In the genomic region with DNA sequence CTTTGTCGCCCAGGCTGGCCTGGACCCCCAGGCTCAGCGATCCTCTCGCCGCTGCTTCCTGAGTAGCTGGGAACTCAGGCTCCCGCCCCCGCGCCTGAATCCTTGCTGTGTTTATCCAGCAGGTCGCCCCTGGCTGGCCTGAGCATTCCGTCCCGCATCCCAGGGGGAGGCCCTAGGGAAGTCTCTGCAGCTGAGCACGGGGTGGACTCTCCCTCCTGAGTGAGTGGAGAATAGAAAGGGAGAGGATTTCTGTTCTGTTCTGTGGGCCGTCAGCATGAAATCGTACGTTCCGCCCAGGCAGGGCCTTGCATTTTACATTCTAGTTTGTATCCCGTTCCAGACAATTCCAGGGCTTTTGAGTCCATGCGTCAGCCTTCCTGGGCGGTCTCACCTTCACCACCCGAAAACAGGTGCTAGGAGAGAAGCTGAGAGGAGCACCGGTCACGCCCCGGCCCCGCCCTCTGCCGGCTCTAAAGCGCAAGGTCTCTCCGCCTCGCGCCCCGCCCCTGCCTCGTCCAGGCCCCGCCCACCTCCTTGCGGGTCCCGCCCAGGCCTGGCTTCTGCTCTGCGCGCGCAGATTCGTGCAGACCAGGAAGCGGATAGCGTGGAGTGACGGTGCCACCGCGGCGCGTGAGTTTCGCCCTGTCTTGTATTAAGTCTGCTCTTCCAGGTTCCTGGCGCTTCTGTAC, we compare ENCODE assay signal across 8 cellular contexts. TPM values are rescaled to one million over a fixed set of nuclear protein-coding genes. Genes with fewer than 3 reads are reported as not detected.
DNase-seq lines count a peak whose midpoint lies in the region; TF ChIP-seq lines count a peak whose summit lies in the region.

Gene ZNF761 (plus strand): TSS at position 586 of the 689 bp plus-strand sequence. CDS start 15,285 bp downstream, outside the sequence.

- H3K9me3 Mint-ChIP-seq in H9: no peaks in the 10 kb centered on the region

- peak; percentile 47; the same call in 2 of the 3 replicates for TF ChIP-seq CTCF in H9 (conservative IDR thresholded peaks at IDR 0.05)

- peak within 1 kb of the TSS; percentile 82 to 98 (median 98); a peak in 6 of 7 replicates for H3K27ac Mint-ChIP-seq in H9

- no peak within 1 kb of the TSS for H2BK5ac ChIP-seq in H9 (ENCODE audit: insufficient read length, low read length)
- no peak within 1 kb of the TSS for H2BK5ac ChIP-seq in neuronal stem cell (ENCODE audit: low read length)

- no peak within 1 kb of the TSS for H2BK20ac ChIP-seq in H9 (ENCODE audit: low read depth, low read length, poor library complexity, severe bottlenecking)

- H3K23ac ChIP-seq in H9 (ENCODE audit: insufficient read length, low read depth, low read length) (no peak within 1 kb of the TSS), neuronal stem cell (ENCODE audit: low read depth, low read length, poor library complexity) (no peak within 1 kb of the TSS)

- peaks cover 24 to 26% of the 10 kb centered on the region in 2 experiments for H3K4me1 Mint-ChIP-seq in H9

- no peak within 1 kb of the TSS for H3K4ac ChIP-seq in H9 (ENCODE audit: low read depth, low read length)
- no peak within 1 kb of the TSS for H3K4ac ChIP-seq in neuronal stem cell (ENCODE audit: low read length)

- H2BK15ac ChIP-seq in H9 (ENCODE audit: low read depth, low read length): no peak within 1 kb of the TSS
- H2BK15ac ChIP-seq in neuronal stem cell (ENCODE audit: low read length): peak within 1 kb of the TSS; percentile 67

- H3K18ac ChIP-seq in H9 (ENCODE audit: insufficient read length, low read depth, low read length): no peak within 1 kb of the TSS
- H3K18ac ChIP-seq in neuronal stem cell (ENCODE audit: low read length): peak within 1 kb of the TSS; percentile 76

- H3K23me2 ChIP-seq in H9 (ENCODE audit: insufficient read length, low read depth, low read length, poor library complexity, severe bottlenecking): peaks cover 9% of the 10 kb centered on the region

- H2AK5ac ChIP-seq in H9 (ENCODE audit: insufficient read length, low read length) (no peak within 1 kb of the TSS), neuronal stem cell (ENCODE audit: low read depth, low read length) (no peak within 1 kb of the TSS)

- WGBS in H9 (ENCODE audit: extremely low coverage, insufficient read length, low lambda C conversion rate): no CpG with 5 or more reads among the region's 46 CpGs
- WGBS in neuronal stem cell (ENCODE audit: extremely low coverage in 2 of 2, insufficient read length in 2 of 2, insufficient replicate concordance in 1 of 2), 2 donors: no CpG with 5 or more reads among the region's 46 CpGs

- H2BK12ac ChIP-seq in H9 (ENCODE audit: insufficient read length, low read depth, low read length) (no peak within 1 kb of the TSS), neuronal stem cell (ENCODE audit: low read length) (no peak within 1 kb of the TSS)

- H3K79me1 ChIP-seq in H9 (ENCODE audit: insufficient read depth, low read depth, low read length, poor library complexity, severe bottlenecking) (peaks cover 2% of the 10 kb centered on the region), neuronal stem cell (ENCODE audit: low read depth, low read length) (no peaks in the 10 kb centered on the region)

- H4K91ac ChIP-seq in H9 (ENCODE audit: insufficient read length, low read depth, low read length) (no peak within 1 kb of the TSS), neuronal stem cell (ENCODE audit: low read depth, low read length, poor library complexity) (no peak within 1 kb of the TSS)

- H3K9ac ChIP-seq in H9 (ENCODE audit: extremely low read depth, insufficient read length, low read length) (peak within 1 kb of the TSS; percentile 83), neuronal stem cell (ENCODE audit: low read depth, low read length, poor library complexity) (peak within 1 kb of the TSS; percentile 92), subcutaneous abdominal adipose tissue (ENCODE audit: low read length in 5 of 5) (peak within 1 kb of the TSS; percentile 16 to 94 (median 92))

- no peaks in the 10 kb centered on the region for H4K20me1 ChIP-seq in H9 (ENCODE audit: control insufficient read depth, insufficient read depth, insufficient read length)

- H3K27me3 ChIP-seq in H9 (ENCODE audit: insufficient read depth, low read length) (no peaks in the 10 kb centered on the region), MG63 (no peaks in the 10 kb centered on the region), neuronal stem cell (ENCODE audit: control insufficient read depth in 3 of 3, insufficient read depth in 3 of 3, low read depth in 1 of 3, low read length in 3 of 3) (no peaks in the 10 kb centered on the region), subcutaneous abdominal adipose tissue (ENCODE audit: control insufficient read depth in 5 of 5, insufficient read depth in 4 of 5, low read length in 5 of 5) (no peaks in the 10 kb centered on the region)

- peaks cover 26% of the 10 kb centered on the region for H3K36me3 ChIP-seq in MG63
- peaks cover 3 to 29% of the 10 kb centered on the region in 2 donors for H3K36me3 ChIP-seq in neuronal stem cell (replicated peaks in 1 of 2; ENCODE audit: control insufficient read depth in 2 of 2, insufficient read depth in 2 of 2, low read length in 2 of 2)
- peaks cover 3 to 20% (median 9%) of the 10 kb centered on the region in 5 donors for H3K36me3 ChIP-seq in subcutaneous abdominal adipose tissue (ENCODE audit: control insufficient read depth in 5 of 5, insufficient read depth in 5 of 5, low read length in 5 of 5)

- H3K4me2 ChIP-seq in H9 (ENCODE audit: insufficient read depth, insufficient read length, low read length): peak within 1 kb of the TSS; percentile 84
- peak within 1 kb of the TSS; percentile 91 for H3K4me2 ChIP-seq in neuronal stem cell (ENCODE audit: insufficient read depth, low read length, poor library complexity, severe bottlenecking)

- peak within 1 kb of the TSS; percentile 78 for H3K14ac ChIP-seq in H9 (ENCODE audit: insufficient read depth, low read length)
- H3K14ac ChIP-seq in neuronal stem cell (ENCODE audit: low read length): peak within 1 kb of the TSS; percentile 82

- no peaks in the 10 kb centered on the region; the same call in 1 of the 2 replicates for H3K79me2 ChIP-seq in H9 (ENCODE audit: insufficient read depth, low read length)

- no peaks in the 10 kb centered on the region for H3K27me3 Mint-ChIP-seq in H9 (ENCODE audit: low read depth)

- H3K4me3 ChIP-seq in MG63 (peak within 1 kb of the TSS; percentile 76), neuronal stem cell (ENCODE audit: low read length in 2 of 2) (peak within 1 kb of the TSS; percentile 62 to 91), subcutaneous abdominal adipose tissue (ENCODE audit: low read depth in 1 of 5, low read length in 5 of 5) (peak within 1 kb of the TSS; percentile 82 to 94 (median 90))

- peaks cover 18 to 31% (median 31%) of the 10 kb centered on the region in 3 experiments for H3K36me3 Mint-ChIP-seq in H9 (ENCODE audit: insufficient read depth in 1 of 3, low read depth in 3 of 3)

- H2AFZ ChIP-seq in H9 (ENCODE audit: low read length): no peak within 1 kb of the TSS
- peak within 1 kb of the TSS; percentile 99 for H2AFZ ChIP-seq in neuronal stem cell (ENCODE audit: low read length)

- no peaks in the 10 kb centered on the region for H3K9me3 ChIP-seq in H9 (ENCODE audit: control insufficient read depth, low read depth, low read length)
- 0 out of 2 replicates have a peak, but pooled peaks cover 2% of the 10 kb centered on the region for H3K9me3 ChIP-seq in MG63
- peaks cover 0 to 5% of the 10 kb centered on the region in 2 donors for H3K9me3 ChIP-seq in neuronal stem cell (replicated peaks in 1 of 2; ENCODE audit: control insufficient read depth in 2 of 2, insufficient read depth in 1 of 2, low read depth in 1 of 2, low read length in 2 of 2)
- no peaks in the 10 kb centered on the region for H3K9me3 ChIP-seq in subcutaneous abdominal adipose tissue (ENCODE audit: control insufficient read depth in 5 of 5, low read length in 5 of 5)

- H2BK120ac ChIP-seq in H9 (ENCODE audit: low read depth, low read length, poor library complexity, severe bottlenecking) (no peak within 1 kb of the TSS), neuronal stem cell (ENCODE audit: low read depth, low read length) (no peak within 1 kb of the TSS)

- H3T11ph ChIP-seq in H9 (ENCODE audit: low read length): no peak within 1 kb of the TSS

- H4K8ac ChIP-seq in H9 (replicated peaks; ENCODE audit: insufficient read length, low read depth, low read length): no peak within 1 kb of the TSS
- peak within 1 kb of the TSS; percentile 82 for H4K8ac ChIP-seq in neuronal stem cell (ENCODE audit: low read depth, low read length)

- H3K4me1 ChIP-seq in H9 (ENCODE audit: insufficient read depth, low read length): no peaks in the 10 kb centered on the region
- H3K4me1 ChIP-seq in neuronal stem cell (ENCODE audit: control insufficient read depth in 2 of 2, insufficient read depth in 1 of 2, low read depth in 1 of 2, low read length in 2 of 2): peaks cover 3 to 5% of the 10 kb centered on the region in 2 donors
- H3K4me1 ChIP-seq in subcutaneous abdominal adipose tissue (ENCODE audit: control insufficient read depth in 5 of 5, insufficient read depth in 5 of 5, low read length in 5 of 5): peaks cover 0 to 27% (median 17%) of the 10 kb centered on the region in 5 donors

- DNase-seq in GF-D8 (lab: John Stamatoyannopoulos, UW) (peak; percentile 66), H9 (peak; percentile 98), MG63 (peak; percentile 90), SHP77 (lab: John Stamatoyannopoulos, UW) (peak; percentile 89 to 90), foreskin melanocyte (peak; percentile 76), neuronal stem cell (ENCODE audit: low spot score) (peak; percentile 90)
- DNase-seq in activated gamma-delta T cell treated with anti-CD3 and anti-CD28 coated beads, Interleukin-2, amount 50 U/mL, for 16 hours (ENCODE audit: low read depth): peak; percentile 97

- H3K4me3 Mint-ChIP-seq in H9: peak within 1 kb of the TSS; percentile 92 to 94

- H3K27ac ChIP-seq in H9 (ENCODE audit: insufficient read length, low read depth, low read length): peak within 1 kb of the TSS; percentile 57
- H3K27ac ChIP-seq in neuronal stem cell (replicated peaks; ENCODE audit: low read length): peak within 1 kb of the TSS; percentile 66
- H3K27ac ChIP-seq in subcutaneous abdominal adipose tissue (ENCODE audit: low read depth, low read length): peak within 1 kb of the TSS; percentile 75

- H3K56ac ChIP-seq in H9 (ENCODE audit: insufficient read length, low read depth, low read length): no peak within 1 kb of the TSS

- no peak within 1 kb of the TSS for H4K5ac ChIP-seq in H9 (ENCODE audit: insufficient read length, low read depth, low read length)

RNA-seq across cellular contexts. Expression of gene ZNF761, which starts in this region (rescaled TPM):
- total RNA-seq in H9 (2021): 32.7 and 33.8 TPM in 2 replicates
- total RNA-seq in MG63 (2014; rRNA removed; shearing (Covaris generic); ENCODE audit: low replicate concordance): 9.7 and 14.4 TPM in 2 replicates
- polyA plus RNA-seq in neuronal stem cell (2013, experiment 1 of 2): 9.8 TPM
- 10.0 TPM for polyA plus RNA-seq in neuronal stem cell (2013, experiment 2 of 2)

Comparison
In these comparisons a context has a peak if more than half of its experiments do, and no peak if none do; other contexts are left out.
1. Peak in every context shown above with its lines: DNase-seq, H3K4me3 ChIP-seq and H3K27ac ChIP-seq.